8 cellular contexts compared by ENCODE assay signal in genomic region chr1:180501865-180502360, GRCh38. TPM values are rescaled to one million over a fixed set of nuclear protein-coding genes. Genes with fewer than 3 reads are reported as not detected.
DNase-seq lines count a peak whose midpoint lies in the region; ATAC-seq and TF ChIP-seq lines count a peak whose summit lies in the region.

No MANE protein-coding gene starts in this region.

- peak overlapping the region; percentile 95 for H3K4me3 Mint-ChIP-seq in Calu3 (ENCODE audit: low read depth, unreplicated experiment)

- H3K36me3 Mint-ChIP-seq in Calu3 (ENCODE audit: insufficient read depth, unreplicated experiment): peaks cover 24% of the 10 kb centered on the region

- H3K9me3 Mint-ChIP-seq in Calu3 (ENCODE audit: low read depth, unreplicated experiment): no peaks in the 10 kb centered on the region

- CTCF ChIA-PET in Calu3 (lab: Charles Lee): interaction anchor here (0.6 to 1.8 kb wide), 9 partner anchors 9 to 305 kb away, joined by 3 to 9 read pairs (median 5); no protein-coding TSS in a partner anchor

- no peaks in the 10 kb centered on the region for H3K9me2 ChIP-seq in OCI-LY1 (ENCODE audit: low read depth, low read length)

- H3K4me2 ChIP-seq in OCI-LY1 (ENCODE audit: low read length): peak overlapping the region; percentile 90

- H3K4me3 ChIP-seq in OCI-LY1 (ENCODE audit: low read depth, low read length, poor library complexity, severe bottlenecking): peak overlapping the region; percentile 76
- H3K4me3 ChIP-seq in endocrine pancreas (ENCODE audit: control insufficient read depth, insufficient read depth, low read length): peak overlapping the region; percentile 92

- H4K20me1 ChIP-seq in OCI-LY1 (ENCODE audit: insufficient read depth, low read length): no peaks in the 10 kb centered on the region

- DNase-seq in Calu3 (no peak), occipital lobe (lab: John Stamatoyannopoulos, UW) (peak; percentile 52), SHP77 (lab: John Stamatoyannopoulos, UW) (no peak), NCI-H1436 treated with DMSO at 0.1 percent for 48 hours (lab: John Stamatoyannopoulos, UW) (no peak)

- H3F3A ChIP-seq in OCI-LY1 (ENCODE audit: insufficient read depth, low read length): 0 out of 2 replicates have a peak, but pooled peaks cover 3% of the 10 kb centered on the region

- H2AFZ ChIP-seq in OCI-LY1 (ENCODE audit: low read length): no peak overlapping the region

- H3K27ac Mint-ChIP-seq in Calu3 (ENCODE audit: unreplicated experiment): peak overlapping the region; percentile 86

- H3K27me3 ChIP-seq in OCI-LY1 (ENCODE audit: insufficient read depth, low read length): no peaks in the 10 kb centered on the region
- H3K27me3 ChIP-seq in endocrine pancreas (ENCODE audit: control insufficient read depth, insufficient read depth, low read length): no peaks in the 10 kb centered on the region

- no TSS peak for BruUV-seq in Calu3 (replicated peaks; lab: Mats Ljungman, UMichigan)

- peak; percentile 33 for ATAC-seq in GM19328 (IDR thresholded peaks at IDR 0.05; ENCODE audit: unreplicated experiment)
- ATAC-seq in HG03439 (IDR thresholded peaks at IDR 0.05; ENCODE audit: unreplicated experiment): peak; percentile 34

- H3K79me2 ChIP-seq in OCI-LY1 (ENCODE audit: insufficient read depth, low read length): peaks cover 22% of the 10 kb centered on the region

- H3K27me3 Mint-ChIP-seq in Calu3 (ENCODE audit: unreplicated experiment): no peaks in the 10 kb centered on the region

- peak overlapping the region; percentile 74 for H3K9ac ChIP-seq in OCI-LY1 (ENCODE audit: low read length)
- peak overlapping the region; percentile 74 for H3K9ac ChIP-seq in endocrine pancreas (ENCODE audit: control insufficient read depth, insufficient read depth, low read length)

- intact Hi-C loops in Calu3 (cut with micrococcal nuclease; ENCODE audit: unreplicated experiment): no loop called here

- TF ChIP-seq CTCF in Calu3 (IDR thresholded peaks at IDR 0.05; ENCODE audit: unreplicated experiment) (no peak), OCI-LY1 (IDR thresholded peaks at IDR 0.05; ENCODE audit: low read length) (no peak)

- H3K4me1 ChIP-seq in OCI-LY1 (ENCODE audit: insufficient read depth, low read length, severe bottlenecking) (peaks cover 43% of the 10 kb centered on the region), endocrine pancreas (ENCODE audit: control insufficient read depth, insufficient read depth, low read length) (peaks cover 14% of the 10 kb centered on the region)

- H3K36me3 ChIP-seq in OCI-LY1 (ENCODE audit: insufficient read depth, low read length) (peaks cover 18% of the 10 kb centered on the region), endocrine pancreas (ENCODE audit: control insufficient read depth, insufficient read depth, low read length) (no peaks in the 10 kb centered on the region)

- H3K4me1 Mint-ChIP-seq in Calu3 (ENCODE audit: low read depth, unreplicated experiment): peaks cover 20% of the 10 kb centered on the region

- H3K27ac ChIP-seq in OCI-LY1 (ENCODE audit: low read depth, low read length, poor library complexity, severe bottlenecking): peak overlapping the region; percentile 63

- H3K9me3 ChIP-seq in OCI-LY1 (ENCODE audit: low read length) (no peaks in the 10 kb centered on the region), endocrine pancreas (ENCODE audit: control insufficient read depth, low read length) (no peaks in the 10 kb centered on the region)

RNA-seq across cellular contexts. Expression of gene ACBD6, which starts 0.5 kb away (rescaled TPM):
- total RNA-seq in Calu3 (2022) (72.7 and 73.6 TPM in 2 replicates), occipital lobe (52.6 TPM)

RNA-seq across cellular contexts. Expression of gene OVAAL, which starts 56.9 kb away (rescaled TPM):
- total RNA-seq in Calu3 (2022): not detected in 2 replicates
- total RNA-seq in occipital lobe: not detected
